In genomic region chr19:31988256-31988655, GRCh38 we compare ENCODE assay signal across 8 cellular contexts.
"Had no signal": no experiment of that assay in that cellular context is flagged by ENCODE, and none has a peak within 500 bp of the region (broad histone marks: within the 10 kb centered on the region; RNA-seq: fewer than 3 reads in every experiment).

No MANE protein-coding gene starts in this region.

- FAIRE-seq: G401.6, GM12878, GM12891, GM12892, GM18507, GM19239 had no signal

- ATAC-seq: GM12878 had no signal

- H3K4me3 ChIP-seq: GM12878 had no signal

- DNase-seq: GDM1, GF-D8 had no signal
